ENCODE assay signal across 21 cellular contexts in genomic region chr2:128036748-128037607, GRCh38. TPM values are rescaled to one million over a fixed set of nuclear protein-coding genes. Genes with fewer than 3 reads are reported as not detected.
DNase-seq lines count a peak whose midpoint lies in the region; ATAC-seq, FAIRE-seq and TF ChIP-seq lines count a peak whose summit lies in the region.
"Had no signal": no experiment of that assay in that cellular context is flagged by ENCODE, and none has a peak within 500 bp of the region (broad histone marks: within the 10 kb centered on the region; RNA-seq: fewer than 3 reads in every experiment).

No MANE protein-coding gene starts in this region.

- H3K4me2 ChIP-seq in BLaER1 = no peak overlapping the region
- H3K4me2 ChIP-seq in H1 (ENCODE audit: insufficient read depth in 1 of 2, low read depth in 2 of 2, low read length in 2 of 2) = no peak overlapping the region
- peak overlapping the region; percentile 39 for H3K4me2 ChIP-seq in smooth muscle cell
- H3K4me2 ChIP-seq: PC-9 had no signal

- no peak overlapping the region for H2BK20ac ChIP-seq in H1 (ENCODE audit: low read length)

- no peak overlapping the region for H2BK120ac ChIP-seq in H1 (replicated peaks; ENCODE audit: low read depth, low read length)

- no peak overlapping the region for H2BK5ac ChIP-seq in H1 (ENCODE audit: low read depth, low read length)

- H3K27me3 ChIP-seq in BLaER1 (no peaks in the 10 kb centered on the region), H1 (replicated peaks in 1 of 4; ENCODE audit: control insufficient read depth in 3 of 4, extremely low read depth in 1 of 4, insufficient read depth in 3 of 4, low read length in 3 of 4) (no peaks in the 10 kb centered on the region), smooth muscle cell (ENCODE audit: low read depth) (no peaks in the 10 kb centered on the region), pancreas (no peaks in the 10 kb centered on the region)

- H3K4me1 ChIP-seq in BLaER1 (no peaks in the 10 kb centered on the region), HEK293 (ENCODE audit: control insufficient read depth, insufficient read depth, low read length) (no peaks in the 10 kb centered on the region), H1 (replicated peaks in 1 of 4; ENCODE audit: control insufficient read depth in 3 of 4, insufficient read depth in 4 of 4, low read length in 3 of 4) (no peaks in the 10 kb centered on the region; a peak in 1 of 7 replicates), smooth muscle cell (ENCODE audit: low read depth) (no peaks in the 10 kb centered on the region), pancreas (no peaks in the 10 kb centered on the region)

- H3K18ac ChIP-seq in H1 (ENCODE audit: extremely low read depth, low read length) = no peak overlapping the region

- no peak overlapping the region for H3K27ac ChIP-seq in BLaER1
- no peak overlapping the region for H3K27ac ChIP-seq in HEK293 (ENCODE audit: extremely low read depth, low read depth, low read length)
- no peak overlapping the region for H3K27ac ChIP-seq in H1 (ENCODE audit: low read depth, low read length)
- peak overlapping the region; percentile 70 for H3K27ac ChIP-seq in smooth muscle cell (ENCODE audit: low read depth)
- H3K27ac ChIP-seq in pancreas = no peak overlapping the region
- H3K27ac ChIP-seq: C4-2B, PC-9 had no signal

- H3K23me2 ChIP-seq in H1 (ENCODE audit: low read depth, low read length) = no peaks in the 10 kb centered on the region

- no peak for FAIRE-seq in H1 (lab: Jason Lieb, UNC)
- FAIRE-seq in pancreas (lab: Jason Lieb, UNC) = no peak

- no peak overlapping the region for H2AK5ac ChIP-seq in H1 (ENCODE audit: low read depth, low read length)

- no peaks in the 10 kb centered on the region for H3K79me1 ChIP-seq in H1 (ENCODE audit: low read depth, low read length)

- no peak overlapping the region for H2BK15ac ChIP-seq in H1 (ENCODE audit: low read length)

- H4K91ac ChIP-seq in H1 (replicated peaks; ENCODE audit: insufficient read length, low read length) = no peak overlapping the region

- no peak overlapping the region for H3K4ac ChIP-seq in H1 (replicated peaks; ENCODE audit: insufficient read length, low read depth, low read length)

- H4K8ac ChIP-seq in H1 (ENCODE audit: extremely low read depth, insufficient read depth, low read length) = no peak overlapping the region

- H2AFZ ChIP-seq in H1 (ENCODE audit: low read length) = peak overlapping the region; percentile 77; the same call in 1 of the 2 replicates
- no peak overlapping the region for H2AFZ ChIP-seq in smooth muscle cell (ENCODE audit: low read depth)
- H2AFZ ChIP-seq: PC-9 had no signal

- TF ChIP-seq CTCF in HEK293 (tag by site-specific recombination; IDR thresholded peaks at IDR 0.05) = no peak
- no peak for TF ChIP-seq CTCF in H1 (IDR thresholded peaks at IDR 0.05; ENCODE audit: control extremely low read depth in 1 of 3, insufficient read depth in 1 of 3, low read depth in 1 of 3, low read length in 3 of 3)
- TF ChIP-seq CTCF in smooth muscle cell (IDR thresholded peaks at IDR 0.05; ENCODE audit: borderline replicate concordance, insufficient read depth, poor library complexity, severe bottlenecking) = no peak
- TF ChIP-seq CTCF in pancreas (IDR thresholded peaks at IDR 0.05) = no peak

- no peaks in the 10 kb centered on the region for H3K36me3 ChIP-seq in BLaER1
- H3K36me3 ChIP-seq in HEK293 (ENCODE audit: control insufficient read depth in 2 of 2, insufficient read depth in 1 of 2, low read length in 2 of 2) = no peaks in the 10 kb centered on the region
- no peaks in the 10 kb centered on the region for H3K36me3 ChIP-seq in H1 (ENCODE audit: control insufficient read depth in 2 of 4, insufficient read depth in 4 of 4, low read length in 3 of 4)
- no peaks in the 10 kb centered on the region for H3K36me3 ChIP-seq in smooth muscle cell (ENCODE audit: low read depth)
- no peaks in the 10 kb centered on the region for H3K36me3 ChIP-seq in pancreas

- no peak for TF ChIP-seq POLR2A in H1 (IDR thresholded peaks at IDR 0.05; ENCODE audit: control extremely low read depth in 1 of 2, low read depth in 2 of 2, low read length in 2 of 2)

- H4K20me1 ChIP-seq in BLaER1 = no peaks in the 10 kb centered on the region
- no peaks in the 10 kb centered on the region for H4K20me1 ChIP-seq in H1 (replicated peaks in 1 of 2; ENCODE audit: control insufficient read depth in 1 of 2, insufficient read depth in 2 of 2, low read length in 2 of 2)
- no peaks in the 10 kb centered on the region for H4K20me1 ChIP-seq in smooth muscle cell (ENCODE audit: low read depth)

- H4K5ac ChIP-seq in H1 (ENCODE audit: insufficient read length, low read depth, low read length) = no peak overlapping the region

- H3K23ac ChIP-seq in H1 (ENCODE audit: insufficient read length) = no peak overlapping the region

- no peak overlapping the region for H3K14ac ChIP-seq in H1 (ENCODE audit: insufficient read length)

- H3K4me3 ChIP-seq in BLaER1 (0 out of 2 replicates have a peak overlapping the region, but pooled peaks have one; percentile 8), HEK293 (ENCODE audit: low read depth, low read length) (no peak overlapping the region), H1 (ENCODE audit: extremely low read depth in 1 of 4, insufficient read depth in 2 of 4, low read depth in 3 of 4, low read length in 4 of 4) (no peak overlapping the region), smooth muscle cell (no peak overlapping the region), pancreas (no peak overlapping the region)
- H3K4me3 ChIP-seq: PC-9 had no signal

- no peaks in the 10 kb centered on the region for H3F3A ChIP-seq in smooth muscle cell (ENCODE audit: low read depth)

- H2BK12ac ChIP-seq in H1 (ENCODE audit: low read depth, low read length) = no peak overlapping the region

- no peaks in the 10 kb centered on the region for H3K79me2 ChIP-seq in H1 (ENCODE audit: control insufficient read depth in 1 of 2, insufficient read depth in 2 of 2, low read length in 2 of 2)
- H3K79me2 ChIP-seq in smooth muscle cell (ENCODE audit: low read depth) = no peaks in the 10 kb centered on the region

- no peak overlapping the region for H3K56ac ChIP-seq in H1 (replicated peaks; ENCODE audit: insufficient read length, low read depth, low read length)

- peaks cover 85% of the 10 kb centered on the region for H3K9me3 ChIP-seq in BLaER1
- no peaks in the 10 kb centered on the region for H3K9me3 ChIP-seq in HEK293 (ENCODE audit: control insufficient read depth, insufficient read depth, low read depth, low read length)
- H3K9me3 ChIP-seq in H1 (ENCODE audit: insufficient read depth in 2 of 2, low read depth in 1 of 2, low read length in 1 of 2) = peaks cover 3 to 6% of the 10 kb centered on the region in 2 experiments; a peak in 3 of 4 replicates
- no peaks in the 10 kb centered on the region for H3K9me3 ChIP-seq in smooth muscle cell (replicated peaks; ENCODE audit: low read depth)
- H3K9me3 ChIP-seq in pancreas = no peaks in the 10 kb centered on the region

- POLR2A ChIA-PET in HEK293 (lab: Yijun Ruan, JAX) = no interaction called here
- POLR2A ChIA-PET in H1 (lab: Charles Lee; ENCODE audit: partially characterized antibody) = no interaction called here

- CTCF ChIA-PET in HEK293 (lab: Yijun Ruan, JAX) = no interaction called here
- CTCF ChIA-PET in H1 (lab: Charles Lee; ENCODE audit: partially characterized antibody) = interaction anchor here (0.6 to 1.2 kb wide), 6 partner anchors 17 to 533 kb away, joined by 3 to 4 read pairs (median 3); no protein-coding TSS in a partner anchor

- TF ChIP-seq RAD21 in H1 (IDR thresholded peaks at IDR 0.05 in 1 of 2, conservative IDR thresholded peaks at IDR 0.05 in 1 of 2; ENCODE audit: low read depth in 2 of 2, low read length in 2 of 2) = no peak

- TF ChIP-seq EP300 in H1 (IDR thresholded peaks at IDR 0.05; ENCODE audit: borderline replicate concordance in 1 of 2, low read depth in 2 of 2, low read length in 2 of 2) = no peak

- WGBS in H1 (ENCODE audit: extremely low coverage in 1 of 2, insufficient coverage in 1 of 2, insufficient read length in 1 of 2, insufficient replicate concordance in 2 of 2, low coverage in 1 of 2, low lambda C conversion rate in 2 of 2, missing lambda C conversion rate in 1 of 2), 2 experiments = 89% methylated on average over 10 of the region's 10 CpGs; no CpG with 5 or more reads in 1 of the 2 experiments
- 81% methylated on average over 10 of the region's 10 CpGs for WGBS in smooth muscle cell (ENCODE audit: low lambda C conversion rate)
- WGBS in pancreas, 2 donors = 77 to 86% methylated on average over 10 of the region's 10 CpGs

- DNase-seq in H1 (ENCODE audit: low read depth in 1 of 2, low spot score in 2 of 2) (no peak), smooth muscle cell (lab: John Stamatoyannopoulos, UW; ENCODE audit: unreplicated experiment) (no peak), GDM1 (lab: John Stamatoyannopoulos, UW) (no peak), pancreas (no peak)
- DNase-seq: AML-193; Calu3; CD8-positive, alpha-beta memory T cell; DMS153; KBM-7; MM.1S; NCI-H1048; NCI-H1417 treated with DMSO at 0.1 percent for 48 hours; NCI-H187 treated with DMSO at 0.1 percent for 48 hours; NCI-H510A; RPMI8226; SHP77 had no signal

- ATAC-seq in GM18519 (IDR thresholded peaks at IDR 0.05; ENCODE audit: low FRiP score, unreplicated experiment) (no peak), pancreas (no peak)

- intact Hi-C loops in pancreas (cut with DNase I) = no loop called here

- H3K9ac ChIP-seq in BLaER1 (no peak overlapping the region), H1 (replicated peaks in 1 of 4; ENCODE audit: extremely low read depth in 1 of 4, low read depth in 3 of 4, low read length in 3 of 4) (no peak overlapping the region), smooth muscle cell (ENCODE audit: low read depth) (peak overlapping the region; percentile 58)

RNA-seq across cellular contexts. Expression of gene SAP130, which starts 9.1 kb away (rescaled TPM):
- total RNA-seq in H1 (2021; fragmentation: NEBNext Ultra II Directional; extraction: Animal tissue kit (Norgen Biotek cat#: 25700)) = 49.2 and 54.3 TPM in 2 replicates
- polyA plus RNA-seq in H1 (2011; rRNA removed) = 51.4 and 58.6 TPM in 2 replicates
- polyA plus RNA-seq in H1 (2011; cell fraction: cytosol; rRNA removed) = 15.5 TPM
- polyA plus RNA-seq in H1 (2011; cell fraction: nucleus; rRNA removed) = 56.9 TPM
- polyA plus RNA-seq in H1 (2012, experiment 1 of 2) = 32.3 to 49.0 TPM (median 45.0 TPM) in 4 replicates
- 15.9 TPM for polyA plus RNA-seq in H1 (2012, experiment 2 of 2)
- polyA plus RNA-seq in H1 (2013, experiment 1 of 2) = 27.9 TPM
- polyA plus RNA-seq in H1 (2013, experiment 2 of 2) = 26.5 TPM
- 58.7 and 68.3 TPM in 2 replicates for polyA minus RNA-seq in H1 (2011; rRNA and poly(A)+ RNA removed)
- 28.3 TPM for polyA minus RNA-seq in H1 (2011; cell fraction: cytosol; rRNA and poly(A)+ RNA removed)
- polyA minus RNA-seq in H1 (2011; cell fraction: nucleus; rRNA and poly(A)+ RNA removed) = 45.4 TPM
- 12.8 and 20.5 TPM in 2 replicates for total RNA-seq in smooth muscle cell
- 15.1 and 18.0 TPM in 2 replicates for polyA plus RNA-seq in smooth muscle cell
- 10 to 100 TPM in 3 of 6 donors, 1 to 10 TPM in 3; 9.0 to 14.1 (median 9.8) TPM for total RNA-seq in pancreas
- 1 to 10 TPM; 4.5 to 6.8 TPM for polyA plus RNA-seq in pancreas

RNA-seq across cellular contexts. Expression of gene UGGT1, which starts 54.0 kb away (rescaled TPM):
- 57.3 and 61.2 TPM in 2 replicates for total RNA-seq in H1 (2021; fragmentation: NEBNext Ultra II Directional; extraction: Animal tissue kit (Norgen Biotek cat#: 25700))
- polyA plus RNA-seq in H1 (2011; rRNA removed) (13.8 and 14.9 TPM in 2 replicates), smooth muscle cell (7.6 and 14.3 TPM in 2 replicates), pancreas (1 to 10 TPM; 6.9 to 8.3 TPM)
- polyA plus RNA-seq in H1 (2011; cell fraction: cytosol; rRNA removed) = 18.2 TPM
- polyA plus RNA-seq in H1 (2011; cell fraction: nucleus; rRNA removed) = 30.4 TPM
- 19.6 to 31.8 TPM (median 27.5 TPM) in 4 replicates for polyA plus RNA-seq in H1 (2012, experiment 1 of 2)
- 2.1 TPM for polyA plus RNA-seq in H1 (2012, experiment 2 of 2)
- 67.4 TPM for polyA plus RNA-seq in H1 (2013, experiment 1 of 2)
- polyA plus RNA-seq in H1 (2013, experiment 2 of 2) = 59.5 TPM
- 38.8 and 55.0 TPM in 2 replicates for polyA minus RNA-seq in H1 (2011; rRNA and poly(A)+ RNA removed)
- 35.5 TPM for polyA minus RNA-seq in H1 (2011; cell fraction: cytosol; rRNA and poly(A)+ RNA removed)
- polyA minus RNA-seq in H1 (2011; cell fraction: nucleus; rRNA and poly(A)+ RNA removed) = 53.6 TPM
- total RNA-seq in smooth muscle cell (46.3 and 62.0 TPM in 2 replicates), pancreas (10 to 100 TPM; 28.4 to 38.8 (median 35.1) TPM)
